8 cellular contexts compared by ENCODE assay signal in genomic region chr13:52599853-52600603, GRCh38. TPM values are rescaled to one million over a fixed set of nuclear protein-coding genes. Genes with fewer than 3 reads are reported as not detected.
A peak's percentile ranks its signal among the peaks of the same experiment; 100 is the strongest.
DNase-seq lines count a peak whose midpoint lies in the region; ATAC-seq, FAIRE-seq and TF ChIP-seq lines count a peak whose summit lies in the region.

No MANE protein-coding gene starts in this region.

- H3K27ac ChIP-seq in RWPE1 (peak overlapping the region; percentile 99), mesodermal cell (ENCODE audit: low read depth, low read length, severe bottlenecking) (peak overlapping the region; percentile 78)

- no peak overlapping the region for H3K27ac Mint-ChIP-seq in effector memory CD8-positive, alpha-beta T cell

- H3K9me3 Mint-ChIP-seq in effector memory CD8-positive, alpha-beta T cell = no peaks in the 10 kb centered on the region

- FAIRE-seq in urothelium cell line (lab: Jason Lieb, UNC) = no peak

- H3K27me3 Mint-ChIP-seq in effector memory CD8-positive, alpha-beta T cell = peaks cover 27 to 45% of the 10 kb centered on the region in 2 donors

- POLR2A ChIA-PET in RWPE1 (lab: Yijun Ruan, JAX; ENCODE audit: low non-redundant PET) = no interaction called here

- DNase-seq in AG08396 (ENCODE audit: low spot score) = peak; percentile 45
- DNase-seq in RWPE1 (ENCODE audit: low spot score) = peak; percentile 29
- no peak for DNase-seq in effector memory CD8-positive, alpha-beta T cell
- peak; percentile 68 for DNase-seq in urothelium cell line (ENCODE audit: low spot score)
- DNase-seq in NCI-H226 = no peak

- CTCF ChIA-PET in RWPE1 (lab: Yijun Ruan, JAX) = interaction anchor here (0.6 to 1.0 kb wide), 2 partner anchors 32 to 246 kb away, joined by 3 to 4 read pairs; no protein-coding TSS in a partner anchor

- peak overlapping the region; percentile 39 for H3K4me3 ChIP-seq in mesodermal cell (ENCODE audit: extremely low read depth, insufficient read depth, low read length, poor library complexity, severe bottlenecking)

- H3K9me3 ChIP-seq in mesodermal cell (ENCODE audit: control insufficient read depth, low read length) = no peaks in the 10 kb centered on the region

- peak; percentile 65 for ATAC-seq in GM18505 (IDR thresholded peaks at IDR 0.05; ENCODE audit: unreplicated experiment)
- ATAC-seq in HG03045 (IDR thresholded peaks at IDR 0.05; ENCODE audit: unreplicated experiment) = peak; percentile 58
- ATAC-seq in effector memory CD8-positive, alpha-beta T cell (replicated peaks) = peak; percentile 48

- TF ChIP-seq CTCF in RWPE1 (conservative IDR thresholded peaks at IDR 0.05; ENCODE audit: low read depth) = no peak

- H3K4me1 ChIP-seq in mesodermal cell (ENCODE audit: control insufficient read depth, insufficient read depth, low read length, poor library complexity, severe bottlenecking) = peaks cover 10% of the 10 kb centered on the region

- peaks cover 4 to 9% of the 10 kb centered on the region in 2 donors for H3K4me1 Mint-ChIP-seq in effector memory CD8-positive, alpha-beta T cell (ENCODE audit: low read depth in 2 of 2)

- TF ChIP-seq POLR2A in GM18505 (IDR thresholded peaks at IDR 0.05; ENCODE audit: borderline replicate concordance, extremely low read depth, insufficient read depth, insufficient read length) = no peak

- no peaks in the 10 kb centered on the region for H3K36me3 ChIP-seq in mesodermal cell (ENCODE audit: control insufficient read depth, insufficient read depth, low read length)

- WGBS in mesodermal cell (ENCODE audit: insufficient coverage in 2 of 2), 2 experiments = 2 to 3% methylated on average over 62 to 68 of the region's 73 CpGs

- peak overlapping the region; percentile 50 to 73 for H3K4me3 Mint-ChIP-seq in effector memory CD8-positive, alpha-beta T cell

- no peaks in the 10 kb centered on the region for H3K36me3 Mint-ChIP-seq in effector memory CD8-positive, alpha-beta T cell (ENCODE audit: insufficient read depth)

RNA-seq across cellular contexts. Expression of gene HNRNPA1L2, which starts 42.2 kb away (rescaled TPM):
- polyA plus RNA-seq in mesodermal cell (2013, experiment 1 of 2) = 7.5 TPM
- 8.4 TPM for polyA plus RNA-seq in mesodermal cell (2013, experiment 2 of 2)

RNA-seq across cellular contexts. Expression of gene SUGT1, which starts 52.6 kb away (rescaled TPM):
- 82.6 TPM for polyA plus RNA-seq in mesodermal cell (2013, experiment 1 of 2)
- 95.8 TPM for polyA plus RNA-seq in mesodermal cell (2013, experiment 2 of 2)

Comparison
In these comparisons a context has a peak if more than half of its experiments do, and no peak if none do; other contexts are left out.
1. DNase-seq: peak in AG08396 (single experiment), RWPE1 (single experiment) and urothelium cell line (single experiment); none in effector memory CD8-positive, alpha-beta T cell (0 of 3) and NCI-H226 (single experiment).
2. Peak in every context shown above with its lines, with median percentiles within 50 percentile points of each other: ATAC-seq.